1 cellular context compared by ENCODE assay signal in the genomic region with DNA sequence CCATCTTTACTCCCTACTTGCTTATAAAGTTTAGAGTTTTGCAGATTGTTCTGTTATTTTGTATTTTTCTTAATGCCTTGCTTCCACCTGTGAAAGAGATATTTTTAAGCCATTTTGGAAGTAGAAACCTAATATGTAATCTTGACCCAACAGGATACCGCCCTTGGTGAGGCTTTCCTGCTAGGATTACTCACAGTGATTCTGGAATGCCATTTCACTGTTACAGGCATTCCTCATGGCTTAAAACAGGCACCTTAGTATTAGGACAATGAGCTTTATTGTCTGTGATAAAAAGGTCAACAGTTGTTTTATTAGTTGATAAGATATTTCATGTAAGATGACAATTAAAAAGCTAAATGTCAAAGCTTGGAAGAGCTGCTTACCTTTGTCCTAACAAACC.
TF ChIP-seq lines count a peak whose summit lies in the region.

No MANE protein-coding gene starts in this region.

TF ChIP-seq in HCT116, 20 proteins besides CTCF, POLR2A, EP300 and RAD21 (continued from another document):
- TF ChIP-seq ZFX (IDR thresholded peaks at IDR 0.05), result no peak
- TF ChIP-seq, protein P1, sequence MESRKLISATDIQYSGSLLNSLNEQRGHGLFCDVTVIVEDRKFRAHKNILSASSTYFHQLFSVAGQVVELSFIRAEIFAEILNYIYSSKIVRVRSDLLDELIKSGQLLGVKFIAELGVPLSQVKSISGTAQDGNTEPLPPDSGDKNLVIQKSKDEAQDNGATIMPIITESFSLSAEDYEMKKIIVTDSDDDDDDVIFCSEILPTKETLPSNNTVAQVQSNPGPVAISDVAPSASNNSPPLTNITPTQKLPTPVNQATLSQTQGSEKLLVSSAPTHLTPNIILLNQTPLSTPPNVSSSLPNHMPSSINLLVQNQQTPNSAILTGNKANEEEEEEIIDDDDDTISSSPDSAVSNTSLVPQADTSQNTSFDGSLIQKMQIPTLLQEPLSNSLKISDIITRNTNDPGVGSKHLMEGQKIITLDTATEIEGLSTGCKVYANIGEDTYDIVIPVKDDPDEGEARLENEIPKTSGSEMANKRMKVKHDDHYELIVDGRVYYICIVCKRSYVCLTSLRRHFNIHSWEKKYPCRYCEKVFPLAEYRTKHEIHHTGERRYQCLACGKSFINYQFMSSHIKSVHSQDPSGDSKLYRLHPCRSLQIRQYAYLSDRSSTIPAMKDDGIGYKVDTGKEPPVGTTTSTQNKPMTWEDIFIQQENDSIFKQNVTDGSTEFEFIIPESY (IDR thresholded peaks at IDR 0.05; ENCODE audit: extremely low read depth, insufficient replicate concordance, low read length), result peak; percentile 45
TF ChIP-seq in HCT116: peak in this region for 4.
